ENCODE assay signal across 8 cellular contexts in genomic region chr2:197209742-197210408, GRCh38.
DNase-seq lines count a peak whose midpoint lies in the region; TF ChIP-seq lines count a peak whose summit lies in the region.

No MANE protein-coding gene starts in this region.

- peaks cover 47% of the 10 kb centered on the region for H3K36me3 Mint-ChIP-seq in activated naive CD4-positive, alpha-beta T cell treated with anti-CD3 and anti-CD28 coated beads, Interleukin-2, amount 10 ng/mL, durations not matched to agents 7 days and 5 days

- H3K27ac ChIP-seq in trophoblast cell (ENCODE audit: low read depth, low read length): no peak overlapping the region

- H3K14ac ChIP-seq in trophoblast cell (ENCODE audit: low read length): no peak overlapping the region

- no peaks in the 10 kb centered on the region for H3K27me3 Mint-ChIP-seq in activated naive CD4-positive, alpha-beta T cell treated with anti-CD3 and anti-CD28 coated beads, Interleukin-2, amount 10 ng/mL, durations not matched to agents 7 days and 5 days

- H3K4me2 ChIP-seq in trophoblast cell (ENCODE audit: low read length): no peak overlapping the region

- no peak overlapping the region for H2BK12ac ChIP-seq in trophoblast cell (ENCODE audit: low read length)

- H4K91ac ChIP-seq in trophoblast cell (ENCODE audit: low read depth, low read length): no peak overlapping the region

- H3K4me1 Mint-ChIP-seq in activated naive CD4-positive, alpha-beta T cell treated with anti-CD3 and anti-CD28 coated beads, Interleukin-2, amount 10 ng/mL, durations not matched to agents 7 days and 5 days: peaks cover 98% of the 10 kb centered on the region

- peak overlapping the region; percentile 97 for H3K27ac Mint-ChIP-seq in activated naive CD4-positive, alpha-beta T cell treated with anti-CD3 and anti-CD28 coated beads, Interleukin-2, amount 10 ng/mL, durations not matched to agents 7 days and 5 days

- H3K79me2 ChIP-seq in trophoblast cell (ENCODE audit: control insufficient read depth, insufficient read depth, low read length, poor library complexity): no peaks in the 10 kb centered on the region

- H2AFZ ChIP-seq in trophoblast cell (ENCODE audit: insufficient read depth, low read length, poor library complexity): no peak overlapping the region

- peak; percentile 53 to 60 (median 56) for DNase-seq in stimulated activated CD4-positive, alpha-beta T cell treated with anti-CD3 and anti-CD28 coated beads, Interleukin-12 subunit alpha, Interleukin-12 subunit beta, amount 100 ng/mL, for 48 hours (ENCODE audit: low read depth in 2 of 3, low spot score in 1 of 3)
- DNase-seq in stimulated activated CD4-positive, alpha-beta T cell treated with anti-CD3 and anti-CD28 coated beads, Interleukin-12 subunit alpha, Interleukin-12 subunit beta, amount 100 ng/mL, for 4 hours: no peak
- peak; percentile 39 for DNase-seq in Jurkat, Clone E6-1 (ENCODE audit: low read depth, low spot score)
- DNase-seq in activated naive CD4-positive, alpha-beta T cell treated with anti-CD3 and anti-CD28 coated beads, Interleukin-2, amount 10 ng/mL, durations not matched to agents 7 days and 5 days: peak; percentile 58
- peak; percentile 24 to 64 for DNase-seq in trophoblast cell
- no peak for DNase-seq in HEK293T (ENCODE audit: extremely low spot score)
- DNase-seq in nucleus accumbens (lab: John Stamatoyannopoulos, UW): no peak
- no peak for DNase-seq in NCI-H82 treated with DMSO at 0.1 percent for 48 hours (lab: John Stamatoyannopoulos, UW; ENCODE audit: unreplicated experiment)

- H3K4me3 Mint-ChIP-seq in activated naive CD4-positive, alpha-beta T cell treated with anti-CD3 and anti-CD28 coated beads, Interleukin-2, amount 10 ng/mL, durations not matched to agents 7 days and 5 days: peak overlapping the region; percentile 44

- H3K23ac ChIP-seq in trophoblast cell (ENCODE audit: low read length): no peak overlapping the region

- no peak overlapping the region for H2AK5ac ChIP-seq in trophoblast cell (ENCODE audit: low read length)

- H3K27me3 ChIP-seq in trophoblast cell (ENCODE audit: insufficient read depth, low read length): no peaks in the 10 kb centered on the region

- H3K4ac ChIP-seq in trophoblast cell (ENCODE audit: low read depth, low read length): no peak overlapping the region

- CTCF ChIA-PET in activated naive CD4-positive, alpha-beta T cell treated with anti-CD3 and anti-CD28 coated beads, Interleukin-2, amount 10 ng/mL, durations not matched to agents 7 days and 5 days (lab: Charles Lee): interaction anchor here (0.6 to 3.2 kb wide), 11 partner anchors 9 to 1169 kb away, joined by 3 to 14 read pairs (median 4); no protein-coding TSS in a partner anchor
- CTCF ChIA-PET in HEK293T (lab: Yijun Ruan, JAX): no interaction called here

- H3K4me3 ChIP-seq in Jurkat, Clone E6-1 (ENCODE audit: low read length): no peak overlapping the region
- no peak overlapping the region for H3K4me3 ChIP-seq in trophoblast cell (ENCODE audit: low read depth, low read length)

- H3K9ac ChIP-seq in trophoblast cell (ENCODE audit: low read length): no peak overlapping the region

- no peak overlapping the region for H3K18ac ChIP-seq in trophoblast cell (ENCODE audit: low read length)

- H4K8ac ChIP-seq in trophoblast cell (ENCODE audit: low read depth, low read length): no peak overlapping the region

- no peak overlapping the region for H2BK120ac ChIP-seq in trophoblast cell (ENCODE audit: insufficient read depth, low read length, poor library complexity)

- H3K4me1 ChIP-seq in trophoblast cell (ENCODE audit: control insufficient read depth in 1 of 2, insufficient read depth in 2 of 2, low read length in 2 of 2): peaks cover 5 to 6% of the 10 kb centered on the region in 2 experiments

- H3K79me1 ChIP-seq in trophoblast cell (ENCODE audit: low read length): no peaks in the 10 kb centered on the region

- H2BK5ac ChIP-seq in trophoblast cell (ENCODE audit: low read depth, low read length, poor library complexity): no peak overlapping the region

- H4K12ac ChIP-seq in trophoblast cell (ENCODE audit: low read depth, low read length): no peak overlapping the region

- WGBS in trophoblast cell (ENCODE audit: extremely low coverage, insufficient coverage, insufficient read length): no CpG with 5 or more reads among the region's 6 CpGs

- POLR2A ChIA-PET in HEK293T (lab: Yijun Ruan, JAX): no interaction called here

- H3K36me3 ChIP-seq in trophoblast cell (ENCODE audit: control insufficient read depth in 1 of 2, insufficient read depth in 2 of 2, low read length in 2 of 2): no peaks in the 10 kb centered on the region

- no peaks in the 10 kb centered on the region for H3K9me3 ChIP-seq in trophoblast cell (ENCODE audit: insufficient read depth, low read depth, low read length)

- H3K9me3 Mint-ChIP-seq in activated naive CD4-positive, alpha-beta T cell treated with anti-CD3 and anti-CD28 coated beads, Interleukin-2, amount 10 ng/mL, durations not matched to agents 7 days and 5 days: no peaks in the 10 kb centered on the region

TF ChIP-seq in HEK293T, 16 proteins besides CTCF, POLR2A, EP300 and RAD21:
- no peak for TF ChIP-seq NFRKB (IDR thresholded peaks at IDR 0.05)
- TF ChIP-seq SUZ12 (IDR thresholded peaks at IDR 0.05): no peak
- TF ChIP-seq ZNF384 (IDR thresholded peaks at IDR 0.05): no peak
- TF ChIP-seq FOXM1 (IDR thresholded peaks at IDR 0.05; ENCODE audit: borderline replicate concordance): no peak
- TF ChIP-seq, protein P1, sequence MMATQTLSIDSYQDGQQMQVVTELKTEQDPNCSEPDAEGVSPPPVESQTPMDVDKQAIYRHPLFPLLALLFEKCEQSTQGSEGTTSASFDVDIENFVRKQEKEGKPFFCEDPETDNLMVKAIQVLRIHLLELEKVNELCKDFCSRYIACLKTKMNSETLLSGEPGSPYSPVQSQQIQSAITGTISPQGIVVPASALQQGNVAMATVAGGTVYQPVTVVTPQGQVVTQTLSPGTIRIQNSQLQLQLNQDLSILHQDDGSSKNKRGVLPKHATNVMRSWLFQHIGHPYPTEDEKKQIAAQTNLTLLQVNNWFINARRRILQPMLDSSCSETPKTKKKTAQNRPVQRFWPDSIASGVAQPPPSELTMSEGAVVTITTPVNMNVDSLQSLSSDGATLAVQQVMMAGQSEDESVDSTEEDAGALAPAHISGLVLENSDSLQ (IDR thresholded peaks at IDR 0.05): no peak
- TF ChIP-seq HDGF (IDR thresholded peaks at IDR 0.05; ENCODE audit: borderline replicate concordance): no peak
- TF ChIP-seq SP1 (IDR thresholded peaks at IDR 0.05): no peak
- no peak for TF ChIP-seq CTBP1 (IDR thresholded peaks at IDR 0.05; ENCODE audit: borderline replicate concordance)
- TF ChIP-seq BHLHE40 (IDR thresholded peaks at IDR 0.05; ENCODE audit: borderline replicate concordance): no peak
- no peak for TF ChIP-seq FOXA1 (IDR thresholded peaks at IDR 0.05)
- TF ChIP-seq ARNT (IDR thresholded peaks at IDR 0.05): no peak
- no peak for TF ChIP-seq ELF4 (IDR thresholded peaks at IDR 0.05)
- TF ChIP-seq LEF1 (IDR thresholded peaks at IDR 0.05; ENCODE audit: borderline replicate concordance): no peak

Comparison
In these comparisons a context has a peak if more than half of its experiments do, and no peak if none do; other contexts are left out.
1. DNase-seq: peak in stimulated activated CD4-positive, alpha-beta T cell treated with anti-CD3 and anti-CD28 coated beads, Interleukin-12 subunit alpha, Interleukin-12 subunit beta, amount 100 ng/mL, for 48 hours (3 of 3), Jurkat, Clone E6-1 (single experiment), activated naive CD4-positive, alpha-beta T cell treated with anti-CD3 and anti-CD28 coated beads, Interleukin-2, amount 10 ng/mL, durations not matched to agents 7 days and 5 days (single experiment) and trophoblast cell (2 of 2); none in stimulated activated CD4-positive, alpha-beta T cell treated with anti-CD3 and anti-CD28 coated beads, Interleukin-12 subunit alpha, Interleukin-12 subunit beta, amount 100 ng/mL, for 4 hours (single experiment), HEK293T (single experiment), nucleus accumbens (0 of 56) and NCI-H82 treated with DMSO at 0.1 percent for 48 hours (single experiment).